Comparison of ENCODE assay signal across 9 cellular contexts in genomic region chr5:123875444-123876264, GRCh38.
DNase-seq lines count a peak whose midpoint lies in the region; ATAC-seq and TF ChIP-seq lines count a peak whose summit lies in the region.
"Had no signal": no experiment of that assay in that cellular context is flagged by ENCODE, and none has a peak within 500 bp of the region (broad histone marks: within the 10 kb centered on the region; RNA-seq: fewer than 3 reads in every experiment).

No MANE protein-coding gene starts in this region.

- no peaks in the 10 kb centered on the region for H3K36me3 Mint-ChIP-seq in endodermal cell (ENCODE audit: low read depth)
- H3K36me3 Mint-ChIP-seq in natural killer cell treated with Interleukin-12 subunit alpha and Interleukin-12 subunit beta and Interleukin-15 and Interleukin-18, amount 100 ng/mL, for 72 hours = no peaks in the 10 kb centered on the region

- H3K27ac ChIP-seq in endodermal cell (ENCODE audit: low read depth, low read length) = peak overlapping the region; percentile 90

- H3K9ac ChIP-seq in endodermal cell (ENCODE audit: extremely low read depth, low read length, poor library complexity, severe bottlenecking) = peak overlapping the region; percentile 41

- DNase-seq in Caki2 (ENCODE audit: low read depth) (peak; percentile 60), NCI-H460 (ENCODE audit: extremely low read depth, low read depth) (peak; percentile 22), endodermal cell (peak; percentile 89), mucosa of gallbladder (ENCODE audit: low spot score) (peak; percentile 30)
- DNase-seq in natural killer cell treated with Interleukin-12 subunit alpha and Interleukin-12 subunit beta and Interleukin-15 and Interleukin-18, amount 100 ng/mL, for 72 hours (ENCODE audit: low spot score) = no peak
- no peak for DNase-seq in effector CD8-positive, alpha-beta T cell (lab: John Stamatoyannopoulos, UW)

- peaks cover 47% of the 10 kb centered on the region for H3K4me1 Mint-ChIP-seq in endodermal cell
- no peaks in the 10 kb centered on the region for H3K4me1 Mint-ChIP-seq in natural killer cell treated with Interleukin-12 subunit alpha and Interleukin-12 subunit beta and Interleukin-15 and Interleukin-18, amount 100 ng/mL, for 72 hours (ENCODE audit: low read depth in 2 of 2)

- peak overlapping the region; percentile 74 for H3K4me3 ChIP-seq in endodermal cell (ENCODE audit: low read length)
- H3K4me3 ChIP-seq: lung had no signal

- in situ Hi-C loops in Caki2 (cut with HindIII; ENCODE audit: low pct_unique_long_range_greater_than_20kb, low sequenced_read_pairs) = no loop called here

- 6 to 16% methylated on average over 6 to 8 of the region's 8 CpGs for WGBS in endodermal cell (ENCODE audit: insufficient coverage in 1 of 2, insufficient read length in 1 of 2), 2 experiments

- no peaks in the 10 kb centered on the region for H3K36me3 ChIP-seq in endodermal cell (ENCODE audit: control insufficient read depth, insufficient read depth, low read length)

- no peaks in the 10 kb centered on the region for H3K9me3 Mint-ChIP-seq in endodermal cell
- H3K9me3 Mint-ChIP-seq in natural killer cell treated with Interleukin-12 subunit alpha and Interleukin-12 subunit beta and Interleukin-15 and Interleukin-18, amount 100 ng/mL, for 72 hours = peaks cover 4% of the 10 kb centered on the region

- no peak for ATAC-seq in GM21447 (IDR thresholded peaks at IDR 0.05; ENCODE audit: unreplicated experiment)
- ATAC-seq in GM18498 (IDR thresholded peaks at IDR 0.05; ENCODE audit: unreplicated experiment) = no peak
- ATAC-seq in natural killer cell treated with Interleukin-12 subunit alpha and Interleukin-12 subunit beta and Interleukin-15 and Interleukin-18, amount 100 ng/mL, for 72 hours = no peak

- no peaks in the 10 kb centered on the region for H3K27me3 Mint-ChIP-seq in endodermal cell (ENCODE audit: insufficient read depth)
- H3K27me3 Mint-ChIP-seq in natural killer cell treated with Interleukin-12 subunit alpha and Interleukin-12 subunit beta and Interleukin-15 and Interleukin-18, amount 100 ng/mL, for 72 hours = no peaks in the 10 kb centered on the region

- H3K9me3 ChIP-seq in endodermal cell (ENCODE audit: control insufficient read depth, low read length) = no peaks in the 10 kb centered on the region

- peak overlapping the region; percentile 45 for H3K4me3 Mint-ChIP-seq in endodermal cell
- no peak overlapping the region for H3K4me3 Mint-ChIP-seq in natural killer cell treated with Interleukin-12 subunit alpha and Interleukin-12 subunit beta and Interleukin-15 and Interleukin-18, amount 100 ng/mL, for 72 hours

- peak overlapping the region; percentile 93 for H3K27ac Mint-ChIP-seq in endodermal cell
- H3K27ac Mint-ChIP-seq in natural killer cell treated with Interleukin-12 subunit alpha and Interleukin-12 subunit beta and Interleukin-15 and Interleukin-18, amount 100 ng/mL, for 72 hours = no peak overlapping the region

- TF ChIP-seq CTCF in endodermal cell (conservative IDR thresholded peaks at IDR 0.05) = peak; percentile 32

- H3K4me1 ChIP-seq in endodermal cell (ENCODE audit: control insufficient read depth, insufficient read depth, low read length) = peaks cover 9% of the 10 kb centered on the region

- H3K27me3 ChIP-seq in endodermal cell (ENCODE audit: control insufficient read depth, insufficient read depth, low read length, poor library complexity, severe bottlenecking) = no peaks in the 10 kb centered on the region

Comparison
In these comparisons a context has a peak if more than half of its experiments do, and no peak if none do; other contexts are left out.
1. DNase-seq: peak in Caki2 (single experiment), NCI-H460 (single experiment), endodermal cell (single experiment) and mucosa of gallbladder (single experiment); none in natural killer cell treated with Interleukin-12 subunit alpha and Interleukin-12 subunit beta and Interleukin-15 and Interleukin-18, amount 100 ng/mL, for 72 hours (single experiment) and effector CD8-positive, alpha-beta T cell (single experiment).